ENCODE assay signal across 15 cellular contexts in the genomic region with DNA sequence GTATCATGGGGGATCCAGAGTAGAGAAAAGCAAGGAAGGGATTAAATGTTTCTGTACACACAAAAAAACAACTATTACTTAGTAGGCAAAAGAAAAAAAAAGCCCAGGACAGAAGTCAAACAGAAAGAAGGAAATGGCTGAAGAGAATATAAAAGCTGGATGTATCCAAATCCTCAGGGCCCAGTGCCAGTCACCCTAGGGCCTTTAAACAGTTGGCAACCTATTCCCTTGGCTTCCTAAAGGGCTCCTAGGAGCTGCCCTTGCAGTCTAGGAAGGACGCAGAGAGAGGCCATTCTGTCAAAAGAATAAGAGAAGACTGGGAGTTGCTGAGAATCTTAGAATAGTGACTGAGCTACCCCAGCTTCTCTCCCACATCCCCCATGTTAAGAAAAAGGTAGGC. TPM values are rescaled to one million over a fixed set of nuclear protein-coding genes. Genes with fewer than 3 reads are reported as not detected.
DNase-seq lines count a peak whose midpoint lies in the region; ATAC-seq and TF ChIP-seq lines count a peak whose summit lies in the region.
"Had no signal": no experiment of that assay in that cellular context is flagged by ENCODE, and none has a peak within 500 bp of the region (broad histone marks: within the 10 kb centered on the region; RNA-seq: fewer than 3 reads in every experiment).

No MANE protein-coding gene starts in this region.

- H3K27me3 ChIP-seq in right atrium auricular region: no peaks in the 10 kb centered on the region
- no peaks in the 10 kb centered on the region for H3K27me3 ChIP-seq in upper lobe of left lung

- H3K4me1 ChIP-seq in right atrium auricular region (peaks cover 3 to 28% of the 10 kb centered on the region in 2 donors), upper lobe of left lung (peaks cover 18 to 27% (median 19%) of the 10 kb centered on the region in 4 donors)

- peaks cover 8% of the 10 kb centered on the region for H3K27me3 Mint-ChIP-seq in brain
- H3K27me3 Mint-ChIP-seq in neural crest cell (ENCODE audit: low read depth): no peaks in the 10 kb centered on the region

- H3K4me3 Mint-ChIP-seq in brain: peak overlapping the region in 1 of 5 experiments; percentile 65
- peak overlapping the region; percentile 72 for H3K4me3 Mint-ChIP-seq in neural crest cell

- TF ChIP-seq POLR2A in upper lobe of left lung (IDR thresholded peaks at IDR 0.05): no peak

- ATAC-seq in upper lobe of left lung (ENCODE audit: low FRiP score in 2 of 2) (no peak), GM21529 (IDR thresholded peaks at IDR 0.05; ENCODE audit: unreplicated experiment) (no peak)

- H3K36me3 ChIP-seq in right atrium auricular region (peaks cover 63% of the 10 kb centered on the region), upper lobe of left lung (peaks cover 22 to 72% (median 53%) of the 10 kb centered on the region in 4 donors)

- no peak for TF ChIP-seq CTCF in right atrium auricular region (IDR thresholded peaks at IDR 0.05)
- no peak for TF ChIP-seq CTCF in brain (conservative IDR thresholded peaks at IDR 0.05)
- no peak for TF ChIP-seq CTCF in neural crest cell (conservative IDR thresholded peaks at IDR 0.05)
- no peak for TF ChIP-seq CTCF in upper lobe of left lung (IDR thresholded peaks at IDR 0.05)

- H3K4me3 ChIP-seq in right atrium auricular region: no peak overlapping the region
- H3K4me3 ChIP-seq in upper lobe of left lung: no peak overlapping the region
- H3K4me3 ChIP-seq: PC-9 had no signal

- no peak for TF ChIP-seq EP300 in upper lobe of left lung (IDR thresholded peaks at IDR 0.05)

- intact Hi-C loops in cardiac septum (cut with DNase I): no loop called here

- H3K9me3 ChIP-seq in right atrium auricular region (no peaks in the 10 kb centered on the region), upper lobe of left lung (no peaks in the 10 kb centered on the region)

- peaks cover 54% of the 10 kb centered on the region for H3K36me3 Mint-ChIP-seq in brain
- peaks cover 3% of the 10 kb centered on the region for H3K36me3 Mint-ChIP-seq in neural crest cell (ENCODE audit: low read depth)

- H3K4me1 Mint-ChIP-seq in brain: peaks cover 51% of the 10 kb centered on the region
- H3K4me1 Mint-ChIP-seq in neural crest cell: peaks cover 24% of the 10 kb centered on the region

- DNase-seq in right atrium auricular region (ENCODE audit: low spot score) (no peak), cardiac septum (ENCODE audit: low spot score) (no peak), neural crest cell (ENCODE audit: low read depth, low spot score) (no peak), upper lobe of left lung (no peak), SHP77 (lab: John Stamatoyannopoulos, UW) (no peak), amygdala (lab: John Stamatoyannopoulos, UW) (no peak)
- DNase-seq: AML-193; head of caudate nucleus; NCI-H1694; NCI-H526; PC-9; stimulated activated CD8-positive, alpha-beta memory T cell treated with anti-CD3 and anti-CD28 coated beads, Interleukin-4, amount 100 ng/mL, for 48 hours had no signal

- peaks cover 0 to 2% (median 0%) of the 10 kb centered on the region in 5 experiments for H3K9me3 Mint-ChIP-seq in brain
- no peaks in the 10 kb centered on the region for H3K9me3 Mint-ChIP-seq in neural crest cell

- peak overlapping the region in 3 of 5 experiments; percentile 34 to 78 (median 58) for H3K27ac Mint-ChIP-seq in brain
- H3K27ac Mint-ChIP-seq in neural crest cell (ENCODE audit: unreplicated experiment): peak overlapping the region; percentile 12

- 83 to 89% methylated on average over 1 of the region's 1 CpG for WGBS in upper lobe of left lung, 2 donors

- peak overlapping the region; percentile 19 to 45 for H3K27ac ChIP-seq in right atrium auricular region
- H3K27ac ChIP-seq in upper lobe of left lung: peak overlapping the region in 3 of 4 donors; percentile 1 to 62 (median 52)
- H3K27ac ChIP-seq: epithelial cell of prostate, PC-9 had no signal

RNA-seq across cellular contexts. Expression of a gene that starts 5.0 kb away (rescaled TPM):
- total RNA-seq in right atrium auricular region (10 to 100 TPM; 24.3 to 32.7 TPM), cardiac septum (22.2 TPM), neural crest cell (50.6 and 53.2 TPM in 2 replicates), upper lobe of left lung (10 to 100 TPM; 12.3 to 37.1 (median 27.2) TPM)
- 52.8 TPM for polyA plus RNA-seq in brain (ENCODE audit: insufficient read depth, low read depth, low replicate concordance)

RNA-seq across cellular contexts. Expression of a gene that starts 6.1 kb away (rescaled TPM):
- total RNA-seq in right atrium auricular region: 1 to 10 TPM; 8.3 to 9.6 TPM
- 12.9 TPM for total RNA-seq in cardiac septum
- 25.7 TPM for polyA plus RNA-seq in brain (ENCODE audit: insufficient read depth, low read depth, low replicate concordance)
- total RNA-seq in neural crest cell: 48.3 and 48.6 TPM in 2 replicates
- total RNA-seq in upper lobe of left lung: 10 to 100 TPM; 19.5 to 48.2 (median 26.6) TPM

RNA-seq across cellular contexts. Expression of a gene that starts 13.0 kb away (rescaled TPM):
- 10 to 100 TPM; 13.5 to 14.4 TPM for total RNA-seq in right atrium auricular region
- 17.4 TPM for total RNA-seq in cardiac septum
- 46.7 TPM for polyA plus RNA-seq in brain (ENCODE audit: insufficient read depth, low read depth, low replicate concordance)
- 41.6 and 45.2 TPM in 2 replicates for total RNA-seq in neural crest cell
- 10 to 100 TPM; 14.1 to 48.2 (median 21.8) TPM for total RNA-seq in upper lobe of left lung

RNA-seq across cellular contexts. Expression of a gene that starts 18.6 kb away (rescaled TPM):
- total RNA-seq in right atrium auricular region: 10 to 100 TPM; 53.0 to 77.4 TPM
- 73.6 TPM for total RNA-seq in cardiac septum
- polyA plus RNA-seq in brain (ENCODE audit: insufficient read depth, low read depth, low replicate concordance): 142 TPM
- 77.2 and 80.9 TPM in 2 replicates for total RNA-seq in neural crest cell
- total RNA-seq in upper lobe of left lung: 10 to 100 TPM; 32.5 to 95.6 (median 75.6) TPM

RNA-seq across cellular contexts. Expression of a gene that starts 26.5 kb away (rescaled TPM):
- total RNA-seq in right atrium auricular region (10 to 100 TPM; 12.6 to 19.5 TPM), cardiac septum (24.0 TPM), neural crest cell (4.6 and 4.8 TPM in 2 replicates), upper lobe of left lung (10 to 100 TPM in 1 of 6 donors, 1 to 10 TPM in 4, under 1 TPM in 1; 0.91 to 18.6 (median 3.0) TPM)
- 17.3 TPM for polyA plus RNA-seq in brain (ENCODE audit: insufficient read depth, low read depth, low replicate concordance)
- total RNA-seq: PC-9 had no signal
